ENCODE assay signal across 1 cellular context in genomic region chr10:17115683-17116082, GRCh38.
TF ChIP-seq lines count a peak whose summit lies in the region.

No MANE protein-coding gene starts in this region.

TF ChIP-seq in IMR-90, 13 proteins besides CTCF, POLR2A, EP300 and RAD21:
- no peak for TF ChIP-seq ELK1 (IDR thresholded peaks at IDR 0.05; ENCODE audit: borderline replicate concordance, low read depth, low read length)
- TF ChIP-seq BHLHE40 (IDR thresholded peaks at IDR 0.05; ENCODE audit: low read depth, low read length), result no peak
- no peak for TF ChIP-seq MAZ (IDR thresholded peaks at IDR 0.05; ENCODE audit: borderline replicate concordance, low read depth, low read length)
- no peak for TF ChIP-seq CEBPB (IDR thresholded peaks at IDR 0.05; ENCODE audit: low read depth, low read length)
- TF ChIP-seq RCOR1 (IDR thresholded peaks at IDR 0.05; ENCODE audit: insufficient replicate concordance, low read length), result no peak
- TF ChIP-seq SMC3 (IDR thresholded peaks at IDR 0.05; ENCODE audit: low read depth, low read length), result no peak
TF ChIP-seq in IMR-90: peak in this region for 0.
